8 cellular contexts compared by ENCODE assay signal in genomic region chr4:53196872-53197759, GRCh38.
DNase-seq lines count a peak whose midpoint lies in the region; ATAC-seq, FAIRE-seq and TF ChIP-seq lines count a peak whose summit lies in the region.

No MANE protein-coding gene starts in this region.

- H2AFZ ChIP-seq in keratinocyte (ENCODE audit: control insufficient read depth, low read length), result no peak overlapping the region

- H3K9me3 ChIP-seq in keratinocyte (ENCODE audit: control insufficient read depth, low read depth, low read length) (no peaks in the 10 kb centered on the region), tibial artery (no peaks in the 10 kb centered on the region)

- H3K27me3 Mint-ChIP-seq in activated CD4-positive, alpha-beta T cell treated with anti-CD3 and anti-CD28 coated beads, Interleukin-2, amount 10 ng/mL, durations not matched to agents 24 days and 14 days, result no peaks in the 10 kb centered on the region

- no peak overlapping the region for H3K4me2 ChIP-seq in keratinocyte (ENCODE audit: control insufficient read depth, extremely low read depth, insufficient read depth, low read depth, low read length)

- H3K9ac ChIP-seq in keratinocyte (ENCODE audit: control insufficient read depth, extremely low read depth, insufficient read depth, low read length), result no peak overlapping the region

- no peak for FAIRE-seq in keratinocyte (lab: Jason Lieb, UNC)

- no peaks in the 10 kb centered on the region for H3K9me1 ChIP-seq in keratinocyte (ENCODE audit: control insufficient read depth, extremely low read depth, insufficient read depth, low read length)

- H3K27ac Mint-ChIP-seq in activated CD4-positive, alpha-beta T cell treated with anti-CD3 and anti-CD28 coated beads, Interleukin-2, amount 10 ng/mL, durations not matched to agents 24 days and 14 days, result no peak overlapping the region

- no peaks in the 10 kb centered on the region for H3K27me3 ChIP-seq in keratinocyte (ENCODE audit: control insufficient read depth, extremely low read depth, insufficient read depth, low read length)
- no peaks in the 10 kb centered on the region for H3K27me3 ChIP-seq in tibial artery

- peak in 2 of 3 experiments; percentile 46 to 56 for TF ChIP-seq CTCF in keratinocyte (optimal IDR thresholded peaks at IDR 0.05 in 1 of 3, IDR thresholded peaks at IDR 0.05 in 1 of 3, conservative IDR thresholded peaks at IDR 0.05 in 1 of 3; ENCODE audit: extremely low read depth in 1 of 3, insufficient read depth in 2 of 3, low read length in 3 of 3)
- TF ChIP-seq CTCF in tibial artery (IDR thresholded peaks at IDR 0.05), result peak; percentile 67 to 80

- intact Hi-C loops in activated CD4-positive, alpha-beta T cell treated with anti-CD3 and anti-CD28 coated beads, Interleukin-2, amount 10 ng/mL, durations not matched to agents 24 days and 14 days (cut with micrococcal nuclease), result loop anchor here (1.0 to 5.0 kb wide), 6 partner anchors 180 to 1037 kb away; partner anchors contain the start of gene FIP1L1
- intact Hi-C loops in tibial artery (cut with DNase I; ENCODE audit: low total_unique reads), result loop anchor here (10.0 kb wide), 1 partner anchor 1038 kb away; no protein-coding TSS in a partner anchor

- no peaks in the 10 kb centered on the region for H3K36me3 Mint-ChIP-seq in activated CD4-positive, alpha-beta T cell treated with anti-CD3 and anti-CD28 coated beads, Interleukin-2, amount 10 ng/mL, durations not matched to agents 24 days and 14 days (ENCODE audit: low read depth)

- H3K9me3 Mint-ChIP-seq in activated CD4-positive, alpha-beta T cell treated with anti-CD3 and anti-CD28 coated beads, Interleukin-2, amount 10 ng/mL, durations not matched to agents 24 days and 14 days, result no peaks in the 10 kb centered on the region

- no peaks in the 10 kb centered on the region for H4K20me1 ChIP-seq in keratinocyte (ENCODE audit: control insufficient read depth, extremely low read depth, insufficient read depth, low read length)

- DNase-seq in activated CD4-positive, alpha-beta T cell treated with anti-CD3 and anti-CD28 coated beads, Interleukin-2, amount 10 ng/mL, durations not matched to agents 24 days and 14 days, result peak; percentile 67
- DNase-seq in activated CD4-positive, alpha-beta T cell treated with anti-CD3 and anti-CD28 coated beads, Interleukin-2, amount 50 U/mL, for 4 hours, result no peak
- DNase-seq in NCI-H526 (lab: John Stamatoyannopoulos, UW), result peak; percentile 54 to 80
- peak; percentile 65 for DNase-seq in brain pericyte (ENCODE audit: low read depth, low spot score)
- peak; percentile 57 for DNase-seq in keratinocyte (ENCODE audit: low read depth, low spot score)
- DNase-seq in tibial artery, result no peak

- dilution Hi-C loops in keratinocyte (cut with MboI; ENCODE audit: extremely low pct_ligation_motif_present, low sequenced_read_pairs), result no loop called here

- H3K4me1 ChIP-seq in keratinocyte (ENCODE audit: control insufficient read depth, extremely low read depth, insufficient read depth, low read length), result no peaks in the 10 kb centered on the region
- H3K4me1 ChIP-seq in tibial artery, result no peaks in the 10 kb centered on the region

- H3K36me3 ChIP-seq in keratinocyte (ENCODE audit: control insufficient read depth in 2 of 2, extremely low read depth in 1 of 2, insufficient read depth in 2 of 2, low read length in 2 of 2) (no peaks in the 10 kb centered on the region), tibial artery (no peaks in the 10 kb centered on the region)

- H3K79me2 ChIP-seq in keratinocyte (ENCODE audit: control insufficient read depth, insufficient read depth, low read length), result no peaks in the 10 kb centered on the region

- ATAC-seq in HG03439 (IDR thresholded peaks at IDR 0.05; ENCODE audit: unreplicated experiment), result peak; percentile 83
- no peak for ATAC-seq in activated CD4-positive, CD25-positive, alpha-beta regulatory T cell treated with anti-CD3 and anti-CD28 coated beads, Interleukin-2, amount 50 U/mL, for 24 hours

- no peak overlapping the region for H3K4me3 Mint-ChIP-seq in activated CD4-positive, alpha-beta T cell treated with anti-CD3 and anti-CD28 coated beads, Interleukin-2, amount 10 ng/mL, durations not matched to agents 24 days and 14 days

- H3K27ac ChIP-seq in keratinocyte (ENCODE audit: control insufficient read depth, insufficient read depth, low read length), result no peak overlapping the region
- no peak overlapping the region for H3K27ac ChIP-seq in tibial artery

- H3K4me1 Mint-ChIP-seq in activated CD4-positive, alpha-beta T cell treated with anti-CD3 and anti-CD28 coated beads, Interleukin-2, amount 10 ng/mL, durations not matched to agents 24 days and 14 days, result no peaks in the 10 kb centered on the region

- no peak overlapping the region for H3K4me3 ChIP-seq in keratinocyte (ENCODE audit: control insufficient read depth in 2 of 3, extremely low read depth in 1 of 3, insufficient read depth in 2 of 3, low read depth in 1 of 3, low read length in 3 of 3)
- no peak overlapping the region for H3K4me3 ChIP-seq in tibial artery

Comparison
In these comparisons a context has a peak if more than half of its experiments do, and no peak if none do; other contexts are left out.
1. DNase-seq: peak in activated CD4-positive, alpha-beta T cell treated with anti-CD3 and anti-CD28 coated beads, Interleukin-2, amount 10 ng/mL, durations not matched to agents 24 days and 14 days (single experiment), NCI-H526 (2 of 2), brain pericyte (single experiment) and keratinocyte (single experiment); none in activated CD4-positive, alpha-beta T cell treated with anti-CD3 and anti-CD28 coated beads, Interleukin-2, amount 50 U/mL, for 4 hours (0 of 2) and tibial artery (0 of 2).